ENCODE assay signal across 19 cellular contexts in the genomic region with DNA sequence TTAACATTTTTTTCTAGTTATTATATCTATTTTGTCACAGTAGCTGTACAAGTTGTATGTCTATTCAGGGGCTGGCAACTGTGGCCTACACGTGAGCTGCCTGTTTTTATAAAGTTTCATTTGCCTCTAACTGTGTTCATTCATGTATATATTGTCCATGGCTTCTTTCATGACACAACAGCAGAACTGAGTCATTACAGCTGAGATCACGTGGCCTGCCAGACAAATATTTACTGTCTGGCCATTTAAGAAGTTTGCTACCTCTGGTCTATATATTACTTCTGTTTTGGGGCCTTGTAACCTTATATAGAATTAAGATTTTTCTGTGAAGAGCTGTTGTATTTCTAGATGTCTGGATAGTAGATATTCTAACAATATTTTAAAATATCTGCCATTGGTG. TPM values are rescaled to one million over a fixed set of nuclear protein-coding genes. Genes with fewer than 3 reads are reported as not detected.
DNase-seq lines count a peak whose midpoint lies in the region; ATAC-seq, FAIRE-seq and TF ChIP-seq lines count a peak whose summit lies in the region.
"Had no signal": no experiment of that assay in that cellular context is flagged by ENCODE, and none has a peak within 500 bp of the region (broad histone marks: within the 10 kb centered on the region; RNA-seq: fewer than 3 reads in every experiment).

No MANE protein-coding gene starts in this region.

- 20% methylated on average over 2 of the region's 2 CpGs for WGBS in A549 (ENCODE audit: missing lambda C conversion rate)

- DNase-seq in A549 (ENCODE audit: low read depth in 1 of 2, low spot score in 1 of 2) = peak; percentile 13 to 43
- peak; percentile 15 for DNase-seq in HT1080 (ENCODE audit: low read depth)
- DNase-seq in amniotic epithelial cell (ENCODE audit: low read depth) = peak; percentile 53
- DNase-seq in foreskin fibroblast = peak; percentile 4 to 30
- no peak for DNase-seq in pons (ENCODE audit: low spot score)
- no peak for DNase-seq in activated naive CD4-positive, alpha-beta T cell treated with anti-CD3 and anti-CD28 coated beads for 36 hours
- no peak for DNase-seq in lower lobe of right lung
- DNase-seq: activated CD8-positive, alpha-beta memory T cell treated with anti-CD3 and anti-CD28 coated beads, Interleukin-2, amount 10 ng/mL, durations not matched to agents 7 days and 5 days; hippocampal formation; left lung; MM.1S; naive thymus-derived CD4-positive, alpha-beta T cell; NCI-H2081; psoas muscle; RPMI8226 had no signal

- TF ChIP-seq EP300 in A549 (IDR thresholded peaks at IDR 0.05) = no peak

- H3K4me3 Mint-ChIP-seq in activated naive CD4-positive, alpha-beta T cell treated with anti-CD3 and anti-CD28 coated beads for 36 hours = no peak overlapping the region
- H3K4me3 Mint-ChIP-seq: activated CD8-positive, alpha-beta memory T cell treated with anti-CD3 and anti-CD28 coated beads, Interleukin-2, amount 10 ng/mL, durations not matched to agents 7 days and 5 days; central memory CD8-positive, alpha-beta T cell; naive thymus-derived CD4-positive, alpha-beta T cell had no signal

- no peaks in the 10 kb centered on the region for H3K9me3 Mint-ChIP-seq in activated naive CD4-positive, alpha-beta T cell treated with anti-CD3 and anti-CD28 coated beads for 36 hours
- H3K9me3 Mint-ChIP-seq: central memory CD8-positive, alpha-beta T cell; naive thymus-derived CD4-positive, alpha-beta T cell had no signal

- no peaks in the 10 kb centered on the region for H3K4me1 Mint-ChIP-seq in activated naive CD4-positive, alpha-beta T cell treated with anti-CD3 and anti-CD28 coated beads for 36 hours (ENCODE audit: low read depth)
- H3K4me1 Mint-ChIP-seq: activated CD8-positive, alpha-beta memory T cell treated with anti-CD3 and anti-CD28 coated beads, Interleukin-2, amount 10 ng/mL, durations not matched to agents 7 days and 5 days; central memory CD8-positive, alpha-beta T cell had no signal

- H3K27ac Mint-ChIP-seq in activated naive CD4-positive, alpha-beta T cell treated with anti-CD3 and anti-CD28 coated beads for 36 hours = no peak overlapping the region
- H3K27ac Mint-ChIP-seq: activated CD8-positive, alpha-beta memory T cell treated with anti-CD3 and anti-CD28 coated beads, Interleukin-2, amount 10 ng/mL, durations not matched to agents 7 days and 5 days had no signal

- CTCF ChIA-PET in A549 (lab: Yijun Ruan, JAX) = interaction anchor here (0.7 kb wide), 1 partner anchor 10 kb away, joined by 3 read pairs; no protein-coding TSS in a partner anchor
- CTCF ChIA-PET in activated naive CD4-positive, alpha-beta T cell treated with anti-CD3 and anti-CD28 coated beads for 36 hours (lab: Charles Lee) = no interaction called here

- no peak for TF ChIP-seq POLR2A in A549 (IDR thresholded peaks at IDR 0.05; ENCODE audit: low read length)

- H3K4me1 ChIP-seq in A549 = peaks cover 20% of the 10 kb centered on the region
- no peaks in the 10 kb centered on the region for H3K4me1 ChIP-seq in lower lobe of right lung
- H3K4me1 ChIP-seq: left lung, psoas muscle had no signal

- intact Hi-C loops in activated naive CD4-positive, alpha-beta T cell treated with anti-CD3 and anti-CD28 coated beads for 36 hours (cut with micrococcal nuclease) = loop anchor here (10.0 kb wide), 1 partner anchor 361 kb away; no protein-coding TSS in a partner anchor
- intact Hi-C loops in lower lobe of right lung (cut with DNase I) = no loop called here

- no peaks in the 10 kb centered on the region for H3K27me3 ChIP-seq in lower lobe of right lung (ENCODE audit: low read depth)
- H3K27me3 ChIP-seq: left lung had no signal

- ATAC-seq in A549 (peak; percentile 66 to 74; a peak in 3 of 6 replicates), GM21360 (IDR thresholded peaks at IDR 0.05; ENCODE audit: unreplicated experiment) (no peak), lower lobe of right lung (no peak)
- ATAC-seq: activated CD4-positive, CD25-positive, alpha-beta regulatory T cell treated with anti-CD3 and anti-CD28 coated beads, Interleukin-2, amount 50 U/mL, for 24 hours; activated CD8-positive, alpha-beta memory T cell treated with anti-CD3 and anti-CD28 coated beads, Interleukin-2, amount 10 ng/mL, durations not matched to agents 7 days and 5 days; left lung; naive thymus-derived CD4-positive, alpha-beta T cell; psoas muscle had no signal

- H3K36me3 ChIP-seq in lower lobe of right lung = peaks cover 74% of the 10 kb centered on the region

- FAIRE-seq in A549 (lab: Jason Lieb, UNC) = no peak
- FAIRE-seq: endometrium had no signal

- TF ChIP-seq CTCF in A549 (IDR thresholded peaks at IDR 0.05) (no peak), foreskin fibroblast (IDR thresholded peaks at IDR 0.05; ENCODE audit: low read depth, low read length) (no peak), lower lobe of right lung (IDR thresholded peaks at IDR 0.05) (no peak)

- H3K4me2 ChIP-seq in A549 = peak overlapping the region; percentile 53

- POLR2A ChIA-PET in A549 (lab: Yijun Ruan, JAX) = no interaction called here

- H3K36me3 Mint-ChIP-seq in activated naive CD4-positive, alpha-beta T cell treated with anti-CD3 and anti-CD28 coated beads for 36 hours (ENCODE audit: low read depth) = peaks cover 24% of the 10 kb centered on the region

- peak overlapping the region; percentile 48 to 57; a peak in 4 of 6 replicates for H3K27ac ChIP-seq in A549
- no peak overlapping the region for H3K27ac ChIP-seq in lower lobe of right lung
- H3K27ac ChIP-seq: left lung, psoas muscle had no signal

- H3K27me3 Mint-ChIP-seq in activated naive CD4-positive, alpha-beta T cell treated with anti-CD3 and anti-CD28 coated beads for 36 hours (ENCODE audit: low read depth) = no peaks in the 10 kb centered on the region
- H3K27me3 Mint-ChIP-seq: activated CD8-positive, alpha-beta memory T cell treated with anti-CD3 and anti-CD28 coated beads, Interleukin-2, amount 10 ng/mL, durations not matched to agents 7 days and 5 days; central memory CD8-positive, alpha-beta T cell; naive thymus-derived CD4-positive, alpha-beta T cell had no signal

- no peak for TF ChIP-seq RAD21 in A549 (conservative IDR thresholded peaks at IDR 0.05 in 1 of 2, IDR thresholded peaks at IDR 0.05 in 1 of 2)

- H3K9me3 ChIP-seq in A549 (no peaks in the 10 kb centered on the region), lower lobe of right lung (no peaks in the 10 kb centered on the region)
- H3K9me3 ChIP-seq: left lung, psoas muscle had no signal

- H3K4me3 ChIP-seq in A549 = no peak overlapping the region
- H3K4me3 ChIP-seq in foreskin fibroblast (ENCODE audit: low read depth in 1 of 2, low read length in 2 of 2) = no peak overlapping the region
- H3K4me3 ChIP-seq in lower lobe of right lung = no peak overlapping the region
- H3K4me3 ChIP-seq: left lung, psoas muscle had no signal

TF ChIP-seq in A549, 52 proteins besides CTCF, POLR2A, EP300 and RAD21:
- TF ChIP-seq CHD2 (IDR thresholded peaks at IDR 0.05; ENCODE audit: low read length, partially characterized antibody) (no peak), USF2 (IDR thresholded peaks at IDR 0.05) (peak; percentile 73), FOSL2 (IDR thresholded peaks at IDR 0.05) (0 out of 2 replicates have a peak, but pooled peaks have one; percentile 5), FOSL2 (CRISPR knock-in tag; IDR thresholded peaks at IDR 0.05) (peak; percentile 64)
TF ChIP-seq in A549: peak in this region for 2.

RNA-seq across cellular contexts. Expression of gene KIAA0586, which starts 37.9 kb away (rescaled TPM):
- polyA plus RNA-seq in A549 (2011; rRNA removed) (18.5 and 22.2 TPM in 2 replicates), A549 (2017; fragmentation: RNase III; extraction: RNeasy Plus Mini Kit Qiagen cat#74134 plus additional on column Dnase treatment) (10.6 to 12.5 TPM (median 10.8 TPM) in 3 replicates)
- 4.0 and 4.1 TPM in 2 replicates for polyA plus RNA-seq in A549 (2012; cell fraction: cytosol; rRNA removed)
- 4.0 and 6.5 TPM in 2 replicates for polyA plus RNA-seq in A549 (2012; cell fraction: nucleus; rRNA removed)
- 16.7 and 20.5 TPM in 2 replicates for polyA minus RNA-seq in A549 (2011; rRNA and poly(A)+ RNA removed)
- total RNA-seq in HT1080 (2014; rRNA removed; shearing (Covaris generic)) = 27.2 and 34.2 TPM in 2 replicates
- polyA plus RNA-seq in HT1080 (2015; cell fraction: cytosol; rRNA removed) = 17.0 and 21.2 TPM in 2 replicates
- 48.9 and 52.7 TPM in 2 replicates for polyA plus RNA-seq in HT1080 (2015; cell fraction: nucleus; rRNA removed)
- 10 to 100 TPM; 40.4 to 41.8 TPM for total RNA-seq in activated naive CD4-positive, alpha-beta T cell treated with anti-CD3 and anti-CD28 coated beads for 36 hours
- total RNA-seq in lower lobe of right lung = 13.8 TPM

RNA-seq across cellular contexts. Expression of gene TIMM9, which starts 38.1 kb away (rescaled TPM):
- polyA plus RNA-seq in A549 (2011; rRNA removed) = 64.0 and 70.1 TPM in 2 replicates
- polyA plus RNA-seq in A549 (2012; cell fraction: cytosol; rRNA removed) = 31.4 and 33.6 TPM in 2 replicates
- 8.8 and 9.3 TPM in 2 replicates for polyA plus RNA-seq in A549 (2012; cell fraction: nucleus; rRNA removed)
- polyA plus RNA-seq in A549 (2017; fragmentation: RNase III; extraction: RNeasy Plus Mini Kit Qiagen cat#74134 plus additional on column Dnase treatment) = 96.3 to 107 TPM (median 101 TPM) in 3 replicates
- polyA minus RNA-seq in A549 (2011; rRNA and poly(A)+ RNA removed) = 28.3 and 29.7 TPM in 2 replicates
- 51.5 and 52.1 TPM in 2 replicates for total RNA-seq in HT1080 (2014; rRNA removed; shearing (Covaris generic))
- polyA plus RNA-seq in HT1080 (2015; cell fraction: cytosol; rRNA removed) = 115 and 252 TPM in 2 replicates
- 39.1 and 91.5 TPM in 2 replicates for polyA plus RNA-seq in HT1080 (2015; cell fraction: nucleus; rRNA removed)
- total RNA-seq in activated naive CD4-positive, alpha-beta T cell treated with anti-CD3 and anti-CD28 coated beads for 36 hours = 10 to 100 TPM; 60.7 to 64.4 TPM
- total RNA-seq in lower lobe of right lung = 28.5 TPM

Comparison
In these comparisons a context has a peak if more than half of its experiments do, and no peak if none do; other contexts are left out.
1. ATAC-seq: peak in A549 (2 of 2); none in GM21360 (single experiment) and lower lobe of right lung (0 of 2).
2. DNase-seq: peak in A549 (2 of 2), HT1080 (single experiment), amniotic epithelial cell (single experiment) and foreskin fibroblast (2 of 2); none in pons (single experiment), activated naive CD4-positive, alpha-beta T cell treated with anti-CD3 and anti-CD28 coated beads for 36 hours (single experiment) and lower lobe of right lung (single experiment).